10 cellular contexts compared by ENCODE assay signal in the genomic region with DNA sequence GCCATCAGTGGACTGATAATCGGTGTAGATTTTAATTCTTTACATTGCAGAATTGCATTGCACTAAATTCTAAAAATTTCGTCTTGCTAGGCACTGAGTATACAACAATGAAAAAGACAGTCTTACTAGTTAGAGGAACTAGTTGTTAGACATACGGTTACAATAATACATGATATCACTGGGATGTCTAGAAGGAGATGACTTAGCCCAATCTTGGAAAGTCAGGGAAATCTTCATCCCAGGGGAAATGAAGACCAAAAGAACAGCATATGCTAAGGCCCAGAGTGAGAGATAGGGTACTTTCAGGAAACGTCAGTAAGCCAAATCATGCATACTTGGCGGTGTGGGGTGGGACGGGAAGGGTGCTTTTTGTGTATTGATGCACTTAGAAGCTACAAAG. TPM values are rescaled to one million over a fixed set of nuclear protein-coding genes. Genes with fewer than 3 reads are reported as not detected.
DNase-seq lines count a peak whose midpoint lies in the region; ATAC-seq, FAIRE-seq and TF ChIP-seq lines count a peak whose summit lies in the region.
"Had no signal": no experiment of that assay in that cellular context is flagged by ENCODE, and none has a peak within 500 bp of the region (broad histone marks: within the 10 kb centered on the region; RNA-seq: fewer than 3 reads in every experiment).

No MANE protein-coding gene starts in this region.

- H3K27me3 ChIP-seq in HCT116 (ENCODE audit: insufficient read depth, low read length) (no peaks in the 10 kb centered on the region), astrocyte (ENCODE audit: insufficient read depth, low read length) (no peaks in the 10 kb centered on the region)
- H3K27me3 ChIP-seq: thyroid gland had no signal

- POLR2A ChIA-PET in A549 (lab: Yijun Ruan, JAX) = interaction anchor here (2.3 kb wide), 1 partner anchor 286 kb away, joined by 17 read pairs; a partner anchor contains a TSS
- POLR2A ChIA-PET in HCT116 (lab: Charles Lee) = no interaction called here

- no peaks in the 10 kb centered on the region for H3K9me2 ChIP-seq in HCT116 (ENCODE audit: insufficient read depth)

- FAIRE-seq in A549 (lab: Jason Lieb, UNC) (no peak), astrocyte (lab: Jason Lieb, UNC) (no peak)

- no peak for TF ChIP-seq EP300 in A549 (IDR thresholded peaks at IDR 0.05)

- H3K4me1 Mint-ChIP-seq in astrocyte (ENCODE audit: low read depth, unreplicated experiment) (peaks cover 10% of the 10 kb centered on the region), mesothelial cell of epicardium (peaks cover 41% of the 10 kb centered on the region)

- H4K20me1 ChIP-seq in HCT116 (ENCODE audit: insufficient read depth) (no peaks in the 10 kb centered on the region), astrocyte (ENCODE audit: insufficient read depth, low read length) (peaks cover 18% of the 10 kb centered on the region)

- H3K27ac Mint-ChIP-seq in astrocyte (ENCODE audit: unreplicated experiment) = no peak overlapping the region
- H3K27ac Mint-ChIP-seq in mesothelial cell of epicardium = peak overlapping the region; percentile 83

- ATAC-seq in A549 = no peak
- no peak for ATAC-seq in HCT116
- ATAC-seq in GM18907 (IDR thresholded peaks at IDR 0.05; ENCODE audit: unreplicated experiment) = no peak
- ATAC-seq in GM21390 (IDR thresholded peaks at IDR 0.05; ENCODE audit: unreplicated experiment) = no peak

- WGBS in A549 (ENCODE audit: missing lambda C conversion rate) = 37% methylated on average over 6 of the region's 6 CpGs

- TF ChIP-seq POLR2A in A549 (IDR thresholded peaks at IDR 0.05; ENCODE audit: low read length) (no peak), HCT116 (IDR thresholded peaks at IDR 0.05; ENCODE audit: borderline replicate concordance, extremely low read depth, insufficient read depth, insufficient read length) (no peak)

- TF ChIP-seq CTCF in A549 (IDR thresholded peaks at IDR 0.05) (no peak), HCT116 (IDR thresholded peaks at IDR 0.05 in 2 of 3, conservative IDR thresholded peaks at IDR 0.05 in 1 of 3; ENCODE audit: borderline replicate concordance in 1 of 3, insufficient read depth in 1 of 3, low read depth in 2 of 3, low read length in 2 of 3) (no peak), astrocyte (IDR thresholded peaks at IDR 0.05; ENCODE audit: insufficient read depth, low read depth, low read length) (no peak), mesothelial cell of epicardium (IDR thresholded peaks at IDR 0.05; ENCODE audit: unreplicated experiment) (no peak)

- H3K9ac ChIP-seq in HCT116 (ENCODE audit: low read length) (peak overlapping the region; percentile 87), astrocyte (ENCODE audit: low read length) (peak overlapping the region; percentile 94)

- peaks cover 4% of the 10 kb centered on the region for H3K36me3 Mint-ChIP-seq in astrocyte (ENCODE audit: low read depth, unreplicated experiment)
- peaks cover 15% of the 10 kb centered on the region for H3K36me3 Mint-ChIP-seq in mesothelial cell of epicardium

- H3K36me3 ChIP-seq in HCT116 (ENCODE audit: control insufficient read depth in 1 of 2, insufficient read depth in 2 of 2, low read length in 2 of 2) = no peaks in the 10 kb centered on the region
- no peaks in the 10 kb centered on the region for H3K36me3 ChIP-seq in astrocyte (ENCODE audit: insufficient read depth, low read length)
- H3K36me3 ChIP-seq: thyroid gland had no signal

- H3K4me1 ChIP-seq in A549 (peaks cover 22% of the 10 kb centered on the region), HCT116 (ENCODE audit: control insufficient read depth in 1 of 2, insufficient read depth in 2 of 2, low read length in 2 of 2) (peaks cover 2 to 19% of the 10 kb centered on the region in 2 experiments; a peak in 3 of 4 replicates), astrocyte (ENCODE audit: insufficient read depth, low read length) (peaks cover 2% of the 10 kb centered on the region)

- no peak for DNase-seq in A549 (ENCODE audit: low read depth in 1 of 2, low spot score in 1 of 2)
- DNase-seq in HCT116 (ENCODE audit: low read depth, low spot score) = no peak
- DNase-seq in astrocyte (ENCODE audit: low read depth) = no peak
- DNase-seq in mesothelial cell of epicardium (ENCODE audit: low spot score in 2 of 2, unreplicated experiment in 2 of 2) = no peak
- DNase-seq in stimulated activated CD4-positive, alpha-beta T cell treated with anti-CD3 and anti-CD28 coated beads, Interleukin-15, amount 100 ng/mL, for 24 hours = no peak
- DNase-seq in cortex of kidney (lab: John Stamatoyannopoulos, UW) = no peak
- DNase-seq: NCI-H226, thyroid gland had no signal

- intact Hi-C loops in HCT116 (cut with micrococcal nuclease) = no loop called here

- H3K4me3 ChIP-seq in A549 (peak overlapping the region; percentile 71), HCT116 (replicated peaks in 1 of 2; ENCODE audit: low read depth in 1 of 2, low read length in 2 of 2) (peak overlapping the region; percentile 73 to 87), astrocyte (ENCODE audit: insufficient read depth, low read depth, low read length) (peak overlapping the region; percentile 84)

- H3K9me3 ChIP-seq in A549 (no peaks in the 10 kb centered on the region), HCT116 (ENCODE audit: control insufficient read depth in 1 of 2, insufficient read depth in 1 of 2, low read depth in 1 of 2, low read length in 2 of 2) (no peaks in the 10 kb centered on the region), astrocyte (ENCODE audit: insufficient read depth, low read depth, low read length) (no peaks in the 10 kb centered on the region)
- H3K9me3 ChIP-seq: thyroid gland had no signal

- H3K79me2 ChIP-seq in HCT116 (ENCODE audit: insufficient read depth, low read length) (peaks cover 27% of the 10 kb centered on the region), astrocyte (ENCODE audit: insufficient read depth, low read length) (peaks cover 54% of the 10 kb centered on the region)

- BruUV-seq in HCT116 (replicated peaks; lab: Mats Ljungman, UMichigan) = no TSS peak

- RAD21 ChIA-PET in HCT116 (lab: Charles Lee; ENCODE audit: low non-redundant PET in 1 of 2, low total read pairs in 2 of 2, uncharacterized antibody in 2 of 2, unreplicated experiment in 2 of 2) = no interaction called here

- peak overlapping the region; percentile 71 for H3K4me2 ChIP-seq in A549
- peak overlapping the region; percentile 85 for H3K4me2 ChIP-seq in HCT116 (ENCODE audit: low read length)
- peak overlapping the region; percentile 83 for H3K4me2 ChIP-seq in astrocyte (ENCODE audit: low read length)

- no peak overlapping the region for H2AFZ ChIP-seq in HCT116 (ENCODE audit: low read depth, low read length, poor library complexity, severe bottlenecking)
- no peak overlapping the region for H2AFZ ChIP-seq in astrocyte (ENCODE audit: low read depth, low read length)

- CTCF ChIA-PET in A549 (lab: Yijun Ruan, JAX) (interaction anchor here (0.9 kb wide), 1 partner anchor 287 kb away, joined by 4 read pairs; no protein-coding TSS in a partner anchor), HCT116 (lab: Charles Lee) (no interaction called here)

- TF ChIP-seq RAD21 in A549 (conservative IDR thresholded peaks at IDR 0.05 in 1 of 2, IDR thresholded peaks at IDR 0.05 in 1 of 2) (no peak), HCT116 (IDR thresholded peaks at IDR 0.05; ENCODE audit: low read depth) (no peak)

- H3K27ac ChIP-seq in A549 (peak overlapping the region in 1 of 2 experiments; percentile 89; a peak in 3 of 6 replicates), HCT116 (ENCODE audit: low read depth, low read length) (no peak overlapping the region), astrocyte (ENCODE audit: low read depth, low read length) (no peak overlapping the region)

- no peaks in the 10 kb centered on the region for H3K9me3 Mint-ChIP-seq in astrocyte (ENCODE audit: unreplicated experiment)
- H3K9me3 Mint-ChIP-seq in mesothelial cell of epicardium = no peaks in the 10 kb centered on the region

- H3K27me3 Mint-ChIP-seq in astrocyte (ENCODE audit: low read depth, unreplicated experiment) (no peaks in the 10 kb centered on the region), mesothelial cell of epicardium (ENCODE audit: low read depth) (no peaks in the 10 kb centered on the region)

- peak overlapping the region; percentile 96 for H3K4me3 Mint-ChIP-seq in astrocyte (ENCODE audit: unreplicated experiment)
- H3K4me3 Mint-ChIP-seq in mesothelial cell of epicardium = peak overlapping the region; percentile 92

TF ChIP-seq in A549, 52 proteins besides CTCF, POLR2A, EP300 and RAD21 (continues in another document):
- TF ChIP-seq POLR2AphosphoS2 (conservative IDR thresholded peaks at IDR 0.05; ENCODE audit: low read length) = no peak
- TF ChIP-seq, protein P1, sequence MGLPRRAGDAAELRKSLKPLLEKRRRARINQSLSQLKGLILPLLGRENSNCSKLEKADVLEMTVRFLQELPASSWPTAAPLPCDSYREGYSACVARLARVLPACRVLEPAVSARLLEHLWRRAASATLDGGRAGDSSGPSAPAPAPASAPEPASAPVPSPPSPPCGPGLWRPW (IDR thresholded peaks at IDR 0.05) = no peak

TF ChIP-seq in HCT116, 20 proteins besides CTCF, POLR2A, EP300 and RAD21 (continues in another document):
- no peak for TF ChIP-seq SIN3A (IDR thresholded peaks at IDR 0.05; ENCODE audit: low read depth)

RNA-seq across cellular contexts. Expression of a gene that starts 0.9 kb away (rescaled TPM):
- 16.4 and 20.5 TPM in 2 replicates for polyA plus RNA-seq in A549 (2011; rRNA removed)
- polyA plus RNA-seq in A549 (2012; cell fraction: cytosol; rRNA removed) = 5.0 and 6.2 TPM in 2 replicates
- 2.8 and 4.4 TPM in 2 replicates for polyA plus RNA-seq in A549 (2012; cell fraction: nucleus; rRNA removed)
- polyA plus RNA-seq in A549 (2017; fragmentation: RNase III; extraction: RNeasy Plus Mini Kit Qiagen cat#74134 plus additional on column Dnase treatment) = 8.0 to 8.9 TPM (median 8.9 TPM) in 3 replicates
- polyA minus RNA-seq in A549 (2011; rRNA and poly(A)+ RNA removed) = 8.9 and 9.8 TPM in 2 replicates
- 20.7 TPM for total RNA-seq in HCT116 (2021; ENCODE audit: unreplicated experiment)
- 8.9 and 13.9 TPM in 2 replicates for polyA plus RNA-seq in HCT116 (2012)
- 17.5 and 18.6 TPM in 2 replicates for total RNA-seq in astrocyte
- 20.7 to 23.9 TPM (median 22.2 TPM) in 3 replicates for total RNA-seq in mesothelial cell of epicardium

RNA-seq across cellular contexts. Expression of a gene that starts 1.6 kb away (rescaled TPM):
- polyA plus RNA-seq in A549 (2011; rRNA removed) = 12.2 and 13.9 TPM in 2 replicates
- 1.8 and 2.5 TPM in 2 replicates for polyA plus RNA-seq in A549 (2012; cell fraction: cytosol; rRNA removed)
- polyA plus RNA-seq in A549 (2012; cell fraction: nucleus; rRNA removed) = 1.8 and 3.6 TPM in 2 replicates
- polyA plus RNA-seq in A549 (2017; fragmentation: RNase III; extraction: RNeasy Plus Mini Kit Qiagen cat#74134 plus additional on column Dnase treatment) = 7.8 to 8.7 TPM (median 7.9 TPM) in 3 replicates
- 8.9 and 11.6 TPM in 2 replicates for polyA minus RNA-seq in A549 (2011; rRNA and poly(A)+ RNA removed)
- 9.3 TPM for total RNA-seq in HCT116 (2021; ENCODE audit: unreplicated experiment)
- polyA plus RNA-seq in HCT116 (2012) = 3.8 and 4.0 TPM in 2 replicates
- 24.0 and 27.3 TPM in 2 replicates for total RNA-seq in astrocyte
- 28.9 to 30.2 TPM (median 29.1 TPM) in 3 replicates for total RNA-seq in mesothelial cell of epicardium
